Comparison of ENCODE assay signal across 1 cellular context in genomic region chr5:54302267-54302687, GRCh38.
TF ChIP-seq lines count a peak whose summit lies in the region.

No MANE protein-coding gene starts in this region.

TF ChIP-seq in K562, 482 proteins besides CTCF, POLR2A, EP300 and RAD21 (continued from another document and continues in another):
- TF ChIP-seq, protein P1, sequence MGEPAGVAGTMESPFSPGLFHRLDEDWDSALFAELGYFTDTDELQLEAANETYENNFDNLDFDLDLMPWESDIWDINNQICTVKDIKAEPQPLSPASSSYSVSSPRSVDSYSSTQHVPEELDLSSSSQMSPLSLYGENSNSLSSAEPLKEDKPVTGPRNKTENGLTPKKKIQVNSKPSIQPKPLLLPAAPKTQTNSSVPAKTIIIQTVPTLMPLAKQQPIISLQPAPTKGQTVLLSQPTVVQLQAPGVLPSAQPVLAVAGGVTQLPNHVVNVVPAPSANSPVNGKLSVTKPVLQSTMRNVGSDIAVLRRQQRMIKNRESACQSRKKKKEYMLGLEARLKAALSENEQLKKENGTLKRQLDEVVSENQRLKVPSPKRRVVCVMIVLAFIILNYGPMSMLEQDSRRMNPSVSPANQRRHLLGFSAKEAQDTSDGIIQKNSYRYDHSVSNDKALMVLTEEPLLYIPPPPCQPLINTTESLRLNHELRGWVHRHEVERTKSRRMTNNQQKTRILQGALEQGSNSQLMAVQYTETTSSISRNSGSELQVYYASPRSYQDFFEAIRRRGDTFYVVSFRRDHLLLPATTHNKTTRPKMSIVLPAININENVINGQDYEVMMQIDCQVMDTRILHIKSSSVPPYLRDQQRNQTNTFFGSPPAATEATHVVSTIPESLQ (CRISPR knock-in tag; IDR thresholded peaks at IDR 0.05): no peak
- TF ChIP-seq ZNF318 (IDR thresholded peaks at IDR 0.05; ENCODE audit: borderline replicate concordance in 1 of 2, low read depth in 1 of 2): peak in 1 of 2 experiments; percentile 24; a peak in 1 of 4 replicates
- peak; percentile 82; the same call in 1 of the 2 replicates for TF ChIP-seq NBN (IDR thresholded peaks at IDR 0.05; ENCODE audit: low read depth)
- TF ChIP-seq KDM1A (IDR thresholded peaks at IDR 0.05): 0 out of 4 replicates have a peak, but pooled peaks of 1 of the 2 experiments have one; percentile 8
- no peak for TF ChIP-seq GABPB2 (CRISPR knock-in tag; conservative IDR thresholded peaks at IDR 0.05)
- TF ChIP-seq ZC3H4 (CRISPR knock-in tag; IDR thresholded peaks at IDR 0.05; ENCODE audit: borderline replicate concordance): no peak
- no peak for TF ChIP-seq ZC3H11A (IDR thresholded peaks at IDR 0.05; ENCODE audit: low read depth, low read length)
- no peak for TF ChIP-seq GTF2E2 (tag; IDR thresholded peaks at IDR 0.05)
- TF ChIP-seq TGIF2 (CRISPR knock-in tag; IDR thresholded peaks at IDR 0.05): no peak
- TF ChIP-seq ASH1L (IDR thresholded peaks at IDR 0.05; ENCODE audit: borderline replicate concordance, low read depth, partially characterized antibody): no peak
- TF ChIP-seq ZNF764 (CRISPR knock-in tag; IDR thresholded peaks at IDR 0.05; ENCODE audit: low read depth): no peak
- no peak for TF ChIP-seq CCAR2 (IDR thresholded peaks at IDR 0.05; ENCODE audit: low read depth, low read length)
- no peak for TF ChIP-seq SMC3 (conservative IDR thresholded peaks at IDR 0.05; ENCODE audit: insufficient read depth, low read depth, low read length)
- no peak for TF ChIP-seq KDM5B (IDR thresholded peaks at IDR 0.05; ENCODE audit: insufficient replicate concordance, low read depth, low read length)
- TF ChIP-seq, protein P2, sequence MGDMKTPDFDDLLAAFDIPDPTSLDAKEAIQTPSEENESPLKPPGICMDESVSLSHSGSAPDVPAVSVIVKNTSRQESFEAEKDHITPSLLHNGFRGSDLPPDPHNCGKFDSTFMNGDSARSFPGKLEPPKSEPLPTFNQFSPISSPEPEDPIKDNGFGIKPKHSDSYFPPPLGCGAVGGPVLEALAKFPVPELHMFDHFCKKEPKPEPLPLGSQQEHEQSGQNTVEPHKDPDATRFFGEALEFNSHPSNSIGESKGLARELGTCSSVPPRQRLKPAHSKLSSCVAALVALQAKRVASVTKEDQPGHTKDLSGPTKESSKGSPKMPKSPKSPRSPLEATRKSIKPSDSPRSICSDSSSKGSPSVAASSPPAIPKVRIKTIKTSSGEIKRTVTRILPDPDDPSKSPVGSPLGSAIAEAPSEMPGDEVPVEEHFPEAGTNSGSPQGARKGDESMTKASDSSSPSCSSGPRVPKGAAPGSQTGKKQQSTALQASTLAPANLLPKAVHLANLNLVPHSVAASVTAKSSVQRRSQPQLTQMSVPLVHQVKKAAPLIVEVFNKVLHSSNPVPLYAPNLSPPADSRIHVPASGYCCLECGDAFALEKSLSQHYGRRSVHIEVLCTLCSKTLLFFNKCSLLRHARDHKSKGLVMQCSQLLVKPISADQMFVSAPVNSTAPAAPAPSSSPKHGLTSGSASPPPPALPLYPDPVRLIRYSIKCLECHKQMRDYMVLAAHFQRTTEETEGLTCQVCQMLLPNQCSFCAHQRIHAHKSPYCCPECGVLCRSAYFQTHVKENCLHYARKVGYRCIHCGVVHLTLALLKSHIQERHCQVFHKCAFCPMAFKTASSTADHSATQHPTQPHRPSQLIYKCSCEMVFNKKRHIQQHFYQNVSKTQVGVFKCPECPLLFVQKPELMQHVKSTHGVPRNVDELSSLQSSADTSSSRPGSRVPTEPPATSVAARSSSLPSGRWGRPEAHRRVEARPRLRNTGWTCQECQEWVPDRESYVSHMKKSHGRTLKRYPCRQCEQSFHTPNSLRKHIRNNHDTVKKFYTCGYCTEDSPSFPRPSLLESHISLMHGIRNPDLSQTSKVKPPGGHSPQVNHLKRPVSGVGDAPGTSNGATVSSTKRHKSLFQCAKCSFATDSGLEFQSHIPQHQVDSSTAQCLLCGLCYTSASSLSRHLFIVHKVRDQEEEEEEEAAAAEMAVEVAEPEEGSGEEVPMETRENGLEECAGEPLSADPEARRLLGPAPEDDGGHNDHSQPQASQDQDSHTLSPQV (IDR thresholded peaks at IDR 0.05): 0 out of 2 replicates have a peak, but pooled peaks have one; percentile 4
- TF ChIP-seq, protein P3, sequence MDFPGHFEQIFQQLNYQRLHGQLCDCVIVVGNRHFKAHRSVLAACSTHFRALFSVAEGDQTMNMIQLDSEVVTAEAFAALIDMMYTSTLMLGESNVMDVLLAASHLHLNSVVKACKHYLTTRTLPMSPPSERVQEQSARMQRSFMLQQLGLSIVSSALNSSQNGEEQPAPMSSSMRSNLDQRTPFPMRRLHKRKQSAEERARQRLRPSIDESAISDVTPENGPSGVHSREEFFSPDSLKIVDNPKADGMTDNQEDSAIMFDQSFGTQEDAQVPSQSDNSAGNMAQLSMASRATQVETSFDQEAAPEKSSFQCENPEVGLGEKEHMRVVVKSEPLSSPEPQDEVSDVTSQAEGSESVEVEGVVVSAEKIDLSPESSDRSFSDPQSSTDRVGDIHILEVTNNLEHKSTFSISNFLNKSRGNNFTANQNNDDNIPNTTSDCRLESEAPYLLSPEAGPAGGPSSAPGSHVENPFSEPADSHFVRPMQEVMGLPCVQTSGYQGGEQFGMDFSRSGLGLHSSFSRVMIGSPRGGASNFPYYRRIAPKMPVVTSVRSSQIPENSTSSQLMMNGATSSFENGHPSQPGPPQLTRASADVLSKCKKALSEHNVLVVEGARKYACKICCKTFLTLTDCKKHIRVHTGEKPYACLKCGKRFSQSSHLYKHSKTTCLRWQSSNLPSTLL (IDR thresholded peaks at IDR 0.05): no peak
- TF ChIP-seq NELFE (IDR thresholded peaks at IDR 0.05; ENCODE audit: insufficient read depth, insufficient read length): no peak
- no peak for TF ChIP-seq CBX2 (IDR thresholded peaks at IDR 0.05; ENCODE audit: insufficient read depth, low read length, poor library complexity, severe bottlenecking)
- no peak for TF ChIP-seq CBFA2T3 (IDR thresholded peaks at IDR 0.05)
- TF ChIP-seq EHMT2 (IDR thresholded peaks at IDR 0.05): no peak
- no peak for TF ChIP-seq TFAP4 (CRISPR knock-in tag; IDR thresholded peaks at IDR 0.05; ENCODE audit: borderline replicate concordance)
- no peak for TF ChIP-seq HMG20A (CRISPR knock-in tag; conservative IDR thresholded peaks at IDR 0.05)
- TF ChIP-seq HDAC1 (IDR thresholded peaks at IDR 0.05): no peak
- TF ChIP-seq SIN3B (IDR thresholded peaks at IDR 0.05; ENCODE audit: low read depth): no peak
- no peak for TF ChIP-seq ZNF165 (CRISPR knock-in tag; IDR thresholded peaks at IDR 0.05; ENCODE audit: borderline replicate concordance)
- TF ChIP-seq SLC30A9 (CRISPR knock-in tag; IDR thresholded peaks at IDR 0.05): no peak
- TF ChIP-seq ZNF444 (CRISPR knock-in tag; IDR thresholded peaks at IDR 0.05): no peak
- no peak for TF ChIP-seq ETS2 (tag; IDR thresholded peaks at IDR 0.05; ENCODE audit: borderline replicate concordance, poor library complexity, severe bottlenecking)
- no peak for TF ChIP-seq MYBL2 (IDR thresholded peaks at IDR 0.05; ENCODE audit: low read depth)
- no peak for TF ChIP-seq MYBL2 (CRISPR knock-in tag; IDR thresholded peaks at IDR 0.05; ENCODE audit: borderline replicate concordance)
- no peak for TF ChIP-seq ZNF263 (CRISPR knock-in tag; IDR thresholded peaks at IDR 0.05; ENCODE audit: borderline replicate concordance)
- TF ChIP-seq MXI1 (IDR thresholded peaks at IDR 0.05; ENCODE audit: low read depth, low read length): no peak
- TF ChIP-seq ZEB2 (IDR thresholded peaks at IDR 0.05): no peak
- TF ChIP-seq ELF1 (tag; IDR thresholded peaks at IDR 0.05): no peak
- peak; percentile 41; the same call in 1 of the 2 replicates for TF ChIP-seq SMARCA5 (IDR thresholded peaks at IDR 0.05)
- TF ChIP-seq FOXP4 (CRISPR knock-in tag; IDR thresholded peaks at IDR 0.05; ENCODE audit: borderline replicate concordance): no peak
- TF ChIP-seq ZSCAN32 (CRISPR knock-in tag; IDR thresholded peaks at IDR 0.05): no peak
- no peak for TF ChIP-seq HNRNPK (IDR thresholded peaks at IDR 0.05; ENCODE audit: low read depth, low read length, poor library complexity, severe bottlenecking)
- TF ChIP-seq L3MBTL2 (IDR thresholded peaks at IDR 0.05): no peak
- TF ChIP-seq NFRKB (IDR thresholded peaks at IDR 0.05; ENCODE audit: low read depth): no peak
- TF ChIP-seq CXXC5 (CRISPR knock-in tag; IDR thresholded peaks at IDR 0.05): 0 out of 2 replicates have a peak, but pooled peaks have one; percentile 28
- TF ChIP-seq ATF2 (CRISPR knock-in tag; IDR thresholded peaks at IDR 0.05): no peak
- TF ChIP-seq ZNF224 (CRISPR knock-in tag; IDR thresholded peaks at IDR 0.05): no peak
